ENCODE assay signal across 1 cellular context in the genomic region with DNA sequence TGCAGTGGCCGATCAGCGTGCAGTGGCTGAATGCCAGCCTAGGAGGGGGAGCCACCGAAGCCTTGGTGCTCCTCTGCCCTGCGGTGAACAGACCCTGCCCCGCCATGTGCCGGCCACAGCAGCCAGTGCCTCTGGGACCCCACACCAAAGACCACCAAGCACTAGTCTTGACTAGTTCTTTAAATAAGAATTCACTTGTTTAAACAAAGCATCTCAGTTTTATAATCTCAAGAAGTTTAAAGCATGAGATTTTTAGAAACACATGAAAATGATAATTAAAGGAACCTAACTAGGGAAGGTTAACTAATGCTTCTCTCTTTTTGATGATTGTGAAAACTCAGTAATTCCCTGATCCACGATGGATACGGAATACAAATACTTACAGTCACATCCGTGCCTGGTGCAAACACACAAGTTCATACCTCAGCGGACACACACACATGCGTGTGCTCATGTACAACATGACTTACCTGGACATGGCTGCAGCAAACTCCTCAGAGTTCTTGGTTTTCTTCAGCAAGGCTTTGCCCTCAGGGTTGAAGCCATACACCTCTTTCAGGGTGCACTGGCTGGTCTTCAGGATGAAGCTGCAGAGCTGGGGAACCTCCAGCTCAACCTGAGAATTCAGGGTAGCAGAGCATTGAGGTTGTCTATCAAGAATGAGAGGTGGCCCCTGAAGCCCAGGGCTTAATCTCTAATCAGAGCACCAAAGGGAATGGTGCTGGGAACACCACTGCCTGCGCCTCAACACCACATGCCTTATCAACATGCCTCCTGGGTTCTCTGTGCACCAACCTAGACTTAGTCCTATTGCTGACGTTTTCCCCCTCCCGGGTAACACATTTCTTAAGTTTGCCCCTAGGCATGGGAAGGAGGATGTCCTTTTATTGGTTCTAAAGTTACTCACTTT.
TF ChIP-seq lines count a peak whose summit lies in the region.

No MANE protein-coding gene starts in this region.

TF ChIP-seq in HepG2, 621 proteins besides CTCF, POLR2A, EP300 and RAD21 (continued from another document and continues in another):
- TF ChIP-seq, protein P1, sequence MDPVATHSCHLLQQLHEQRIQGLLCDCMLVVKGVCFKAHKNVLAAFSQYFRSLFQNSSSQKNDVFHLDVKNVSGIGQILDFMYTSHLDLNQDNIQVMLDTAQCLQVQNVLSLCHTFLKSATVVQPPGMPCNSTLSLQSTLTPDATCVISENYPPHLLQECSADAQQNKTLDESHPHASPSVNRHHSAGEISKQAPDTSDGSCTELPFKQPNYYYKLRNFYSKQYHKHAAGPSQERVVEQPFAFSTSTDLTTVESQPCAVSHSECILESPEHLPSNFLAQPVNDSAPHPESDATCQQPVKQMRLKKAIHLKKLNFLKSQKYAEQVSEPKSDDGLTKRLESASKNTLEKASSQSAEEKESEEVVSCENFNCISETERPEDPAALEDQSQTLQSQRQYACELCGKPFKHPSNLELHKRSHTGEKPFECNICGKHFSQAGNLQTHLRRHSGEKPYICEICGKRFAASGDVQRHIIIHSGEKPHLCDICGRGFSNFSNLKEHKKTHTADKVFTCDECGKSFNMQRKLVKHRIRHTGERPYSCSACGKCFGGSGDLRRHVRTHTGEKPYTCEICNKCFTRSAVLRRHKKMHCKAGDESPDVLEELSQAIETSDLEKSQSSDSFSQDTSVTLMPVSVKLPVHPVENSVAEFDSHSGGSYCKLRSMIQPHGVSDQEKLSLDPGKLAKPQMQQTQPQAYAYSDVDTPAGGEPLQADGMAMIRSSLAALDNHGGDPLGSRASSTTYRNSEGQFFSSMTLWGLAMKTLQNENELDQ (CRISPR knock-in tag; IDR thresholded peaks at IDR 0.05; ENCODE audit: borderline replicate concordance): no peak
- TF ChIP-seq ZFYVE20 (CRISPR knock-in tag; IDR thresholded peaks at IDR 0.05; ENCODE audit: borderline replicate concordance, low read depth): no peak
- TF ChIP-seq, protein P2, sequence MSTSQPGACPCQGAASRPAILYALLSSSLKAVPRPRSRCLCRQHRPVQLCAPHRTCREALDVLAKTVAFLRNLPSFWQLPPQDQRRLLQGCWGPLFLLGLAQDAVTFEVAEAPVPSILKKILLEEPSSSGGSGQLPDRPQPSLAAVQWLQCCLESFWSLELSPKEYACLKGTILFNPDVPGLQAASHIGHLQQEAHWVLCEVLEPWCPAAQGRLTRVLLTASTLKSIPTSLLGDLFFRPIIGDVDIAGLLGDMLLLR (CRISPR knock-in tag; IDR thresholded peaks at IDR 0.05): no peak
- TF ChIP-seq JDP2 (CRISPR knock-in tag; IDR thresholded peaks at IDR 0.05; ENCODE audit: borderline replicate concordance): 0 out of 2 replicates have a peak, but pooled peaks have one; percentile 18
- no peak for TF ChIP-seq NFE2L2 (IDR thresholded peaks at IDR 0.05; ENCODE audit: low read length)
- no peak for TF ChIP-seq JUNB (CRISPR knock-in tag; IDR thresholded peaks at IDR 0.05; ENCODE audit: borderline replicate concordance)
- TF ChIP-seq HOXA3 (CRISPR knock-in tag; IDR thresholded peaks at IDR 0.05): no peak
- TF ChIP-seq ZNF263 (CRISPR knock-in tag; IDR thresholded peaks at IDR 0.05): peak; percentile 34; the same call in 1 of the 2 replicates
- TF ChIP-seq ZSCAN20 (CRISPR knock-in tag; IDR thresholded peaks at IDR 0.05; ENCODE audit: borderline replicate concordance): no peak
- TF ChIP-seq ZFP62 (CRISPR knock-in tag; IDR thresholded peaks at IDR 0.05): no peak
- TF ChIP-seq SSRP1 (CRISPR knock-in tag; IDR thresholded peaks at IDR 0.05): peak; percentile 88; the same call in 1 of the 2 replicates
- no peak for TF ChIP-seq KLF15 (CRISPR knock-in tag; IDR thresholded peaks at IDR 0.05; ENCODE audit: borderline replicate concordance)
- TF ChIP-seq MATR3 (CRISPR knock-in tag; IDR thresholded peaks at IDR 0.05): no peak
- no peak for TF ChIP-seq FOXK2 (IDR thresholded peaks at IDR 0.05)
- TF ChIP-seq POLR2AphosphoS5 (IDR thresholded peaks at IDR 0.05; ENCODE audit: low read depth, low read length): peak; percentile 80
- TF ChIP-seq, protein P3, sequence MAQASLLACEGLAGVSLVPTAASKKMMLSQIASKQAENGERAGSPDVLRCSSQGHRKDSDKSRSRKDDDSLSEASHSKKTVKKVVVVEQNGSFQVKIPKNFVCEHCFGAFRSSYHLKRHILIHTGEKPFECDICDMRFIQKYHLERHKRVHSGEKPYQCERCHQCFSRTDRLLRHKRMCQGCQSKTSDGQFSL (CRISPR knock-in tag; IDR thresholded peaks at IDR 0.05): 0 out of 2 replicates have a peak, but pooled peaks have one; percentile 43
- TF ChIP-seq, protein P4, sequence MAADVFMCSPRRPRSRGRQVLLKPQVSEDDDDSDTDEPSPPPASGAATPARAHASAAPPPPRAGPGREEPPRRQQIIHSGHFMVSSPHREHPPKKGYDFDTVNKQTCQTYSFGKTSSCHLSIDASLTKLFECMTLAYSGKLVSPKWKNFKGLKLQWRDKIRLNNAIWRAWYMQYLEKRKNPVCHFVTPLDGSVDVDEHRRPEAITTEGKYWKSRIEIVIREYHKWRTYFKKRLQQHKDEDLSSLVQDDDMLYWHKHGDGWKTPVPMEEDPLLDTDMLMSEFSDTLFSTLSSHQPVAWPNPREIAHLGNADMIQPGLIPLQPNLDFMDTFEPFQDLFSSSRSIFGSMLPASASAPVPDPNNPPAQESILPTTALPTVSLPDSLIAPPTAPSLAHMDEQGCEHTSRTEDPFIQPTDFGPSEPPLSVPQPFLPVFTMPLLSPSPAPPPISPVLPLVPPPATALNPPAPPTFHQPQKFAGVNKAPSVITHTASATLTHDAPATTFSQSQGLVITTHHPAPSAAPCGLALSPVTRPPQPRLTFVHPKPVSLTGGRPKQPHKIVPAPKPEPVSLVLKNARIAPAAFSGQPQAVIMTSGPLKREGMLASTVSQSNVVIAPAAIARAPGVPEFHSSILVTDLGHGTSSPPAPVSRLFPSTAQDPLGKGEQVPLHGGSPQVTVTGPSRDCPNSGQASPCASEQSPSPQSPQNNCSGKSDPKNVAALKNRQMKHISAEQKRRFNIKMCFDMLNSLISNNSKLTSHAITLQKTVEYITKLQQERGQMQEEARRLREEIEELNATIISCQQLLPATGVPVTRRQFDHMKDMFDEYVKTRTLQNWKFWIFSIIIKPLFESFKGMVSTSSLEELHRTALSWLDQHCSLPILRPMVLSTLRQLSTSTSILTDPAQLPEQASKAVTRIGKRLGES (CRISPR knock-in tag; IDR thresholded peaks at IDR 0.05; ENCODE audit: borderline replicate concordance): no peak
- TF ChIP-seq NFE2 (CRISPR knock-in tag; IDR thresholded peaks at IDR 0.05): no peak
- no peak for TF ChIP-seq FLYWCH1 (CRISPR knock-in tag; IDR thresholded peaks at IDR 0.05)
- TF ChIP-seq, protein P5, sequence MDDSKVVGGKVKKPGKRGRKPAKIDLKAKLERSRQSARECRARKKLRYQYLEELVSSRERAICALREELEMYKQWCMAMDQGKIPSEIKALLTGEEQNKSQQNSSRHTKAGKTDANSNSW (CRISPR knock-in tag; IDR thresholded peaks at IDR 0.05; ENCODE audit: borderline replicate concordance): no peak
- TF ChIP-seq, protein P6, sequence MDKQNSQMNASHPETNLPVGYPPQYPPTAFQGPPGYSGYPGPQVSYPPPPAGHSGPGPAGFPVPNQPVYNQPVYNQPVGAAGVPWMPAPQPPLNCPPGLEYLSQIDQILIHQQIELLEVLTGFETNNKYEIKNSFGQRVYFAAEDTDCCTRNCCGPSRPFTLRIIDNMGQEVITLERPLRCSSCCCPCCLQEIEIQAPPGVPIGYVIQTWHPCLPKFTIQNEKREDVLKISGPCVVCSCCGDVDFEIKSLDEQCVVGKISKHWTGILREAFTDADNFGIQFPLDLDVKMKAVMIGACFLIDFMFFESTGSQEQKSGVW (CRISPR knock-in tag; IDR thresholded peaks at IDR 0.05; ENCODE audit: borderline replicate concordance): no peak
- TF ChIP-seq ZNF20 (CRISPR knock-in tag; IDR thresholded peaks at IDR 0.05): no peak
- no peak for TF ChIP-seq EHMT2 (IDR thresholded peaks at IDR 0.05; ENCODE audit: borderline replicate concordance, low read depth, low read length)
- TF ChIP-seq BORCS8-MEF2B (CRISPR knock-in tag; IDR thresholded peaks at IDR 0.05): no peak
- TF ChIP-seq NCOA2 (CRISPR knock-in tag; IDR thresholded peaks at IDR 0.05): no peak
- TF ChIP-seq ZNF556 (CRISPR knock-in tag; IDR thresholded peaks at IDR 0.05; ENCODE audit: borderline replicate concordance): no peak
- no peak for TF ChIP-seq CBX2 (IDR thresholded peaks at IDR 0.05; ENCODE audit: low read depth, low read length)
- TF ChIP-seq CBX2 (CRISPR knock-in tag; IDR thresholded peaks at IDR 0.05; ENCODE audit: low read depth): no peak
- TF ChIP-seq PAF1 (CRISPR knock-in tag; IDR thresholded peaks at IDR 0.05): peak; percentile 99
- peak; percentile 57; the same call in 1 of the 2 replicates for TF ChIP-seq ZSCAN21 (CRISPR knock-in tag; IDR thresholded peaks at IDR 0.05; ENCODE audit: borderline replicate concordance)
- TF ChIP-seq, protein P7, sequence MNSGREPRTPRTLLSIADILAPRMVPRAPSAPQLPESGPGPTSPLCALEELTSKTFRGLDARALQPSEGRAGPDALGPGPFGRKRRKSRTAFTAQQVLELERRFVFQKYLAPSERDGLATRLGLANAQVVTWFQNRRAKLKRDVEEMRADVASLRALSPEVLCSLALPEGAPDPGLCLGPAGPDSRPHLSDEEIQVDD (CRISPR knock-in tag; IDR thresholded peaks at IDR 0.05; ENCODE audit: borderline replicate concordance): no peak
- TF ChIP-seq CENPT (CRISPR knock-in tag; IDR thresholded peaks at IDR 0.05; ENCODE audit: low read depth): no peak
- TF ChIP-seq, protein P8, sequence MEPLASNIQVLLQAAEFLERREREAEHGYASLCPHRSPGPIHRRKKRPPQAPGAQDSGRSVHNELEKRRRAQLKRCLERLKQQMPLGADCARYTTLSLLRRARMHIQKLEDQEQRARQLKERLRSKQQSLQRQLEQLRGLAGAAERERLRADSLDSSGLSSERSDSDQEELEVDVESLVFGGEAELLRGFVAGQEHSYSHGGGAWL (CRISPR knock-in tag; IDR thresholded peaks at IDR 0.05): no peak
- TF ChIP-seq DNMT3B (CRISPR knock-in tag; conservative IDR thresholded peaks at IDR 0.05): no peak
- peak; percentile 6; the same call in 1 of the 2 replicates for TF ChIP-seq GATA4 (IDR thresholded peaks at IDR 0.05; ENCODE audit: borderline replicate concordance, low read depth)
- TF ChIP-seq CHD2 (IDR thresholded peaks at IDR 0.05; ENCODE audit: low read depth, low read length): no peak
- TF ChIP-seq ETV5 (CRISPR knock-in tag; IDR thresholded peaks at IDR 0.05; ENCODE audit: borderline replicate concordance): no peak
- TF ChIP-seq, protein P9, sequence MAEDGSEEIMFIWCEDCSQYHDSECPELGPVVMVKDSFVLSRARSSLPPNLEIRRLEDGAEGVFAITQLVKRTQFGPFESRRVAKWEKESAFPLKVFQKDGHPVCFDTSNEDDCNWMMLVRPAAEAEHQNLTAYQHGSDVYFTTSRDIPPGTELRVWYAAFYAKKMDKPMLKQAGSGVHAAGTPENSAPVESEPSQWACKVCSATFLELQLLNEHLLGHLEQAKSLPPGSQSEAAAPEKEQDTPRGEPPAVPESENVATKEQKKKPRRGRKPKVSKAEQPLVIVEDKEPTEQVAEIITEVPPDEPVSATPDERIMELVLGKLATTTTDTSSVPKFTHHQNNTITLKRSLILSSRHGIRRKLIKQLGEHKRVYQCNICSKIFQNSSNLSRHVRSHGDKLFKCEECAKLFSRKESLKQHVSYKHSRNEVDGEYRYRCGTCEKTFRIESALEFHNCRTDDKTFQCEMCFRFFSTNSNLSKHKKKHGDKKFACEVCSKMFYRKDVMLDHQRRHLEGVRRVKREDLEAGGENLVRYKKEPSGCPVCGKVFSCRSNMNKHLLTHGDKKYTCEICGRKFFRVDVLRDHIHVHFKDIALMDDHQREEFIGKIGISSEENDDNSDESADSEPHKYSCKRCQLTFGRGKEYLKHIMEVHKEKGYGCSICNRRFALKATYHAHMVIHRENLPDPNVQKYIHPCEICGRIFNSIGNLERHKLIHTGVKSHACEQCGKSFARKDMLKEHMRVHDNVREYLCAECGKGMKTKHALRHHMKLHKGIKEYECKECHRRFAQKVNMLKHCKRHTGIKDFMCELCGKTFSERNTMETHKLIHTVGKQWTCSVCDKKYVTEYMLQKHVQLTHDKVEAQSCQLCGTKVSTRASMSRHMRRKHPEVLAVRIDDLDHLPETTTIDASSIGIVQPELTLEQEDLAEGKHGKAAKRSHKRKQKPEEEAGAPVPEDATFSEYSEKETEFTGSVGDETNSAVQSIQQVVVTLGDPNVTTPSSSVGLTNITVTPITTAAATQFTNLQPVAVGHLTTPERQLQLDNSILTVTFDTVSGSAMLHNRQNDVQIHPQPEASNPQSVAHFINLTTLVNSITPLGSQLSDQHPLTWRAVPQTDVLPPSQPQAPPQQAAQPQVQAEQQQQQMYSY (CRISPR knock-in tag; IDR thresholded peaks at IDR 0.05): no peak
- TF ChIP-seq ZNF337 (CRISPR knock-in tag; IDR thresholded peaks at IDR 0.05; ENCODE audit: borderline replicate concordance, low read depth): 0 out of 2 replicates have a peak, but pooled peaks have one; percentile 11
- peak; percentile 41; the same call in 1 of the 2 replicates for TF ChIP-seq ZNF773 (CRISPR knock-in tag; IDR thresholded peaks at IDR 0.05; ENCODE audit: borderline replicate concordance)
- TF ChIP-seq KAT8 (CRISPR knock-in tag; IDR thresholded peaks at IDR 0.05): no peak
- TF ChIP-seq KAT7 (CRISPR knock-in tag; IDR thresholded peaks at IDR 0.05; ENCODE audit: borderline replicate concordance): peak; percentile 59
- TF ChIP-seq MAF1 (CRISPR knock-in tag; IDR thresholded peaks at IDR 0.05; ENCODE audit: borderline replicate concordance): no peak
- no peak for TF ChIP-seq FOXA1 (IDR thresholded peaks at IDR 0.05)
- TF ChIP-seq FOXA1 (CRISPR knock-in tag; IDR thresholded peaks at IDR 0.05): no peak
- peak; percentile 43; the same call in 1 of the 2 replicates for TF ChIP-seq NFIC (IDR thresholded peaks at IDR 0.05; ENCODE audit: low read length)
- no peak for TF ChIP-seq SKI (IDR thresholded peaks at IDR 0.05; ENCODE audit: partially characterized antibody)
- TF ChIP-seq, protein P10, sequence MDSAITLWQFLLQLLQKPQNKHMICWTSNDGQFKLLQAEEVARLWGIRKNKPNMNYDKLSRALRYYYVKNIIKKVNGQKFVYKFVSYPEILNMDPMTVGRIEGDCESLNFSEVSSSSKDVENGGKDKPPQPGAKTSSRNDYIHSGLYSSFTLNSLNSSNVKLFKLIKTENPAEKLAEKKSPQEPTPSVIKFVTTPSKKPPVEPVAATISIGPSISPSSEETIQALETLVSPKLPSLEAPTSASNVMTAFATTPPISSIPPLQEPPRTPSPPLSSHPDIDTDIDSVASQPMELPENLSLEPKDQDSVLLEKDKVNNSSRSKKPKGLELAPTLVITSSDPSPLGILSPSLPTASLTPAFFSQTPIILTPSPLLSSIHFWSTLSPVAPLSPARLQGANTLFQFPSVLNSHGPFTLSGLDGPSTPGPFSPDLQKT (CRISPR knock-in tag; IDR thresholded peaks at IDR 0.05; ENCODE audit: borderline replicate concordance): no peak
- TF ChIP-seq KLF11 (CRISPR knock-in tag; IDR thresholded peaks at IDR 0.05): no peak; the same call in 1 of the 2 replicates
- TF ChIP-seq ZIK1 (CRISPR knock-in tag; IDR thresholded peaks at IDR 0.05; ENCODE audit: borderline replicate concordance, low read depth): no peak; the same call in 1 of the 2 replicates
- peak; percentile 57 for TF ChIP-seq KDM5A (IDR thresholded peaks at IDR 0.05; ENCODE audit: borderline replicate concordance, low read length)
